In the genomic region with DNA sequence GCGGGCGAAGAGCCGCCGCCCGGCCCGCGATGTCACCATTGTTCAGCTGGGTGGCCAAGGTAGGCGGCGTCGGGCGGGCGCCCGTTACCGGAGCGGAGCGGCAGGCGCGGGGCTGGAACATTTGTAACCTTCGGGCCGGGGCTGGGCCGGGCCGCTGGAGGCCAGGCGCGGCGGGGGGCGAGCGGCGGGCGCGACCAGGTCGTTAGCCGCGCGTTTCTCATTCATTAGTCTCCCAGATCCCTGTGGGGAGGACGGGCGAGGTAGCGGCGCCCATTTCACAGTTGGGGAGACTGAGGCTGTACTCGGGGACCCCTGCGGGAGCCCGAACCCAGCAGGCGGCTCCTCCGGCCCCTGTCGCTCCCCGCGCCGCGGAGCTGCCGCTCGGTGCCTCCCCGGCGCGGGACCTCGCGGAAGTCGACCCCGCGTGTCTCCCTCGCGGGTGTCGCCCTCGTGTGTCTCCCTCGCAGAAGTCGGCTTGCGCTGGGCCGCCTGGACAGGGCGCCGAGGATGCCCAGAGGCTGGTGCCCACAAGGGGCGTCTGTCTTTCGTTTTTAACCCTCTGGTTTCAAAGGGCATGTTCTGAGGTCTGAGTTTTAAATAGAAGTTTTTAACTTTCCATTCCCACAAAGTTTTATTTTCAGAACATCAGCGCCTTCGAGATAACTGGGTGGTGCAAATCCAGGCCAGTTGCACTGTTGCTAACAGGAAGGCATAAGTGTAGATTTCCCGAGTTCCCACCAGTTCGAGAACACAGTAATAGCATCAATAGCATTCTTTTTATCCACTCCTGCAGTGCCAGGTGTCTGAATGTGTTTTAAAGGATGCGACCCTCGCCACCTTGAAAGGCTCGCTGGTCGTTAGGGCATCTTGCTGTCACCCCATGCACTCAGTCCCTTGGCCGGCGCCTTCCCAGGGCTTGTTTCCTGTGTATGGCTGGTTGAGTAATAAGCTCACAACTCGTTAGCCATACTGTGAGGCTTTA, we compare ENCODE assay signal across 8 cellular contexts. TPM values are rescaled to one million over a fixed set of nuclear protein-coding genes. Genes with fewer than 3 reads are reported as not detected.
DNase-seq lines count a peak whose midpoint lies in the region; ATAC-seq and TF ChIP-seq lines count a peak whose summit lies in the region.

No MANE protein-coding gene starts in this region.

- intact Hi-C loops in Calu3 (cut with micrococcal nuclease; ENCODE audit: unreplicated experiment) (no loop called here), heart right ventricle (cut with DNase I) (loop anchor here in 8 of 10 donors (2.0 to 10.0 kb wide), 10 partner anchors 55 to 293 kb away; a partner anchor contains a TSS)

- H3K9me3 ChIP-seq in heart right ventricle: no peaks in the 10 kb centered on the region

- TF ChIP-seq CTCF in Calu3 (IDR thresholded peaks at IDR 0.05; ENCODE audit: unreplicated experiment): peak; percentile 19
- peak; percentile 48 to 91 (median 76) for TF ChIP-seq CTCF in heart right ventricle (IDR thresholded peaks at IDR 0.05)
- TF ChIP-seq CTCF in progenitor cell of endocrine pancreas (IDR thresholded peaks at IDR 0.05; ENCODE audit: unreplicated experiment): peak; percentile 65

- H3K36me3 ChIP-seq in heart right ventricle (no peaks in the 10 kb centered on the region), urinary bladder (ENCODE audit: insufficient read depth) (no peaks in the 10 kb centered on the region)

- H3K27me3 Mint-ChIP-seq in Calu3 (ENCODE audit: unreplicated experiment) (no peaks in the 10 kb centered on the region), progenitor cell of endocrine pancreas (no peaks in the 10 kb centered on the region)

- H3K36me3 Mint-ChIP-seq in Calu3 (ENCODE audit: insufficient read depth, unreplicated experiment) (peaks cover 6% of the 10 kb centered on the region), progenitor cell of endocrine pancreas (ENCODE audit: insufficient read depth) (peaks cover 1% of the 10 kb centered on the region)

- H3K4me1 Mint-ChIP-seq in Calu3 (ENCODE audit: low read depth, unreplicated experiment) (peaks cover 26% of the 10 kb centered on the region), progenitor cell of endocrine pancreas (ENCODE audit: low read depth) (peaks cover 28% of the 10 kb centered on the region)

- peak overlapping the region; percentile 67 for H3K4me3 Mint-ChIP-seq in Calu3 (ENCODE audit: low read depth, unreplicated experiment)
- H3K4me3 Mint-ChIP-seq in progenitor cell of endocrine pancreas (ENCODE audit: low read depth): peak overlapping the region; percentile 80

- H3K27ac ChIP-seq in adipose tissue (ENCODE audit: low read depth, low read length) (peak overlapping the region; percentile 80), heart right ventricle (peak overlapping the region; percentile 86 to 99 (median 98)), urinary bladder (ENCODE audit: low read depth) (peak overlapping the region; percentile 90)

- H3K4me3 ChIP-seq in heart right ventricle (peak overlapping the region; percentile 53 to 98 (median 92)), urinary bladder (ENCODE audit: low read depth, low read length) (peak overlapping the region; percentile 92)

- 2 to 5% (median 2%) methylated on average over 74 to 81 of the region's 81 CpGs for WGBS in adipose tissue, 3 donors
- WGBS in heart right ventricle, 2 donors: 2 to 3% methylated on average over 76 to 81 of the region's 81 CpGs
- 3% methylated on average over 81 of the region's 81 CpGs for WGBS in urinary bladder

- H3K27me3 ChIP-seq in heart right ventricle: no peaks in the 10 kb centered on the region

- CTCF ChIA-PET in Calu3 (lab: Charles Lee): no interaction called here

- ATAC-seq in GM19463 (IDR thresholded peaks at IDR 0.05; ENCODE audit: unreplicated experiment): peak; percentile 62
- peak; percentile 80 to 90 (median 84) for ATAC-seq in heart right ventricle

- H3K27ac Mint-ChIP-seq in Calu3 (ENCODE audit: unreplicated experiment) (peak overlapping the region; percentile 17), progenitor cell of endocrine pancreas (peak overlapping the region; percentile 85)

- DNase-seq in Calu3: peak; percentile 59
- peak; percentile 72 for DNase-seq in HK-2 (ENCODE audit: unreplicated experiment)
- DNase-seq in T follicular helper cell (ENCODE audit: low read depth): peak; percentile 58
- DNase-seq in heart right ventricle: peak; percentile 79 to 80
- DNase-seq in progenitor cell of endocrine pancreas (ENCODE audit: low spot score, unreplicated experiment): peak; percentile 44

- H3K9me3 Mint-ChIP-seq in Calu3 (ENCODE audit: low read depth, unreplicated experiment) (no peaks in the 10 kb centered on the region), progenitor cell of endocrine pancreas (ENCODE audit: low read depth) (no peaks in the 10 kb centered on the region)

- TSS peak; percentile 63 for BruUV-seq in Calu3 (replicated peaks; lab: Mats Ljungman, UMichigan)

- H3K4me1 ChIP-seq in heart right ventricle: peaks cover 5 to 63% (median 43%) of the 10 kb centered on the region in 9 donors
- H3K4me1 ChIP-seq in urinary bladder (ENCODE audit: insufficient read depth): no peaks in the 10 kb centered on the region

RNA-seq across cellular contexts. Expression of a gene that starts 17.6 kb away (rescaled TPM):
- total RNA-seq in Calu3 (2022) (not detected in 2 replicates), heart right ventricle (1 to 10 TPM in 1 of 10 donors, under 1 TPM in 7, not detected in 2; 0.55 to 1.0 (median 0.87) TPM), progenitor cell of endocrine pancreas (not detected in 2 replicates), urinary bladder (2.1 TPM)
- polyA plus RNA-seq in adipose tissue (not detected), heart right ventricle (1 to 10 TPM; 1.2 to 1.6 TPM), urinary bladder (0.56 TPM)

Comparison
In these comparisons a context has a peak if more than half of its experiments do, and no peak if none do; other contexts are left out.
1. Peak in every context shown above with its lines: DNase-seq, ATAC-seq, H3K4me3 ChIP-seq and H3K27ac ChIP-seq.
2. CTCF ChIP-seq: peak in every context shown above with its lines; median percentile 76 in heart right ventricle; 65 in progenitor cell of endocrine pancreas; 19 in Calu3.